ENCODE assay signal across 14 cellular contexts in genomic region chr7:103113164-103113563, GRCh38. TPM values are rescaled to one million over a fixed set of nuclear protein-coding genes. Genes with fewer than 3 reads are reported as not detected.
DNase-seq lines count a peak whose midpoint lies in the region; ATAC-seq, FAIRE-seq and TF ChIP-seq lines count a peak whose summit lies in the region.
"Had no signal": no experiment of that assay in that cellular context is flagged by ENCODE, and none has a peak within 500 bp of the region (broad histone marks: within the 10 kb centered on the region; RNA-seq: fewer than 3 reads in every experiment).

No MANE protein-coding gene starts in this region.

- TF ChIP-seq CTCF in esophagus squamous epithelium (IDR thresholded peaks at IDR 0.05): no peak

- no peak overlapping the region for H3K27ac ChIP-seq in esophagus squamous epithelium
- H3K27ac ChIP-seq: neutrophil, tibial artery had no signal

- no peaks in the 10 kb centered on the region for H3K27me3 ChIP-seq in esophagus squamous epithelium
- H3K27me3 ChIP-seq: neutrophil, tibial artery had no signal

- H3K4me1 ChIP-seq in esophagus squamous epithelium: no peaks in the 10 kb centered on the region

- WGBS in esophagus squamous epithelium, 2 donors: 76 to 79% methylated on average over 2 of the region's 2 CpGs

- peak; percentile 95 for DNase-seq in A172 (ENCODE audit: low spot score)
- peak; percentile 64 for DNase-seq in HK-2 (ENCODE audit: unreplicated experiment)
- DNase-seq in amniotic stem cell (lab: John Stamatoyannopoulos, UW): peak; percentile 32
- peak; percentile 86 for DNase-seq in glomerular visceral epithelial cell (ENCODE audit: extremely low spot score)
- no peak for DNase-seq in SIG-M5 (lab: John Stamatoyannopoulos, UW)
- no peak for DNase-seq in frontal cortex (ENCODE audit: low spot score in 2 of 2)
- DNase-seq in esophagus squamous epithelium (lab: John Stamatoyannopoulos, UW): no peak
- DNase-seq: stimulated activated CD4-positive, alpha-beta T cell treated with anti-CD3 and anti-CD28 coated beads, Interleukin-4, amount 100 ng/mL, for 4 hours; tibial artery had no signal

- ATAC-seq in GM19395 (IDR thresholded peaks at IDR 0.05; ENCODE audit: unreplicated experiment): no peak

- H3K36me3 ChIP-seq in esophagus squamous epithelium: peaks cover 0 to 34% (median 0%) of the 10 kb centered on the region in 3 donors
- H3K36me3 ChIP-seq: neutrophil had no signal

- no peak for TF ChIP-seq POLR2A in esophagus squamous epithelium (IDR thresholded peaks at IDR 0.05)

- intact Hi-C loops in esophagus squamous epithelium (cut with DNase I): no loop called here

- no peaks in the 10 kb centered on the region for H3K9me3 ChIP-seq in esophagus squamous epithelium
- H3K9me3 ChIP-seq: neutrophil, tibial artery had no signal

- H3K4me3 ChIP-seq in esophagus squamous epithelium: no peak overlapping the region
- H3K4me3 ChIP-seq: tibial artery had no signal

- no peak for FAIRE-seq in frontal cortex (lab: Jason Lieb, UNC)
- FAIRE-seq: A204.1, colon, GM19239 had no signal

RNA-seq across cellular contexts. Expression of gene NAPEPLD, which starts 35.7 kb away (rescaled TPM):
- total RNA-seq in A172 (2014; rRNA removed; shearing (Covaris generic)): 4.6 and 12.4 TPM in 2 replicates
- total RNA-seq in frontal cortex: 16.7 TPM
- 1 to 10 TPM; 1.5 to 8.4 (median 4.7) TPM for total RNA-seq in esophagus squamous epithelium

RNA-seq across cellular contexts. Expression of gene ARMC10, which starts 38.2 kb away (rescaled TPM):
- total RNA-seq in A172 (2014; rRNA removed; shearing (Covaris generic)): 73.4 and 75.3 TPM in 2 replicates
- total RNA-seq in frontal cortex: 42.0 TPM
- total RNA-seq in esophagus squamous epithelium: 10 to 100 TPM; 21.0 to 42.5 (median 36.6) TPM

RNA-seq across cellular contexts. Expression of gene FBXL13, which starts 38.6 kb away (rescaled TPM):
- total RNA-seq in A172 (2014; rRNA removed; shearing (Covaris generic)): 1.5 and 2.9 TPM in 2 replicates
- total RNA-seq in frontal cortex (6.5 TPM), esophagus squamous epithelium (under 1 TPM; 0.40 to 0.95 (median 0.51) TPM)

Comparison
In these comparisons a context has a peak if more than half of its experiments do, and no peak if none do; other contexts are left out.
1. DNase-seq: peak in A172 (single experiment), HK-2 (single experiment), amniotic stem cell (single experiment) and glomerular visceral epithelial cell (single experiment); none in SIG-M5 (single experiment), frontal cortex (0 of 2) and esophagus squamous epithelium (single experiment).